1 cellular context compared by ENCODE assay signal in the genomic region with DNA sequence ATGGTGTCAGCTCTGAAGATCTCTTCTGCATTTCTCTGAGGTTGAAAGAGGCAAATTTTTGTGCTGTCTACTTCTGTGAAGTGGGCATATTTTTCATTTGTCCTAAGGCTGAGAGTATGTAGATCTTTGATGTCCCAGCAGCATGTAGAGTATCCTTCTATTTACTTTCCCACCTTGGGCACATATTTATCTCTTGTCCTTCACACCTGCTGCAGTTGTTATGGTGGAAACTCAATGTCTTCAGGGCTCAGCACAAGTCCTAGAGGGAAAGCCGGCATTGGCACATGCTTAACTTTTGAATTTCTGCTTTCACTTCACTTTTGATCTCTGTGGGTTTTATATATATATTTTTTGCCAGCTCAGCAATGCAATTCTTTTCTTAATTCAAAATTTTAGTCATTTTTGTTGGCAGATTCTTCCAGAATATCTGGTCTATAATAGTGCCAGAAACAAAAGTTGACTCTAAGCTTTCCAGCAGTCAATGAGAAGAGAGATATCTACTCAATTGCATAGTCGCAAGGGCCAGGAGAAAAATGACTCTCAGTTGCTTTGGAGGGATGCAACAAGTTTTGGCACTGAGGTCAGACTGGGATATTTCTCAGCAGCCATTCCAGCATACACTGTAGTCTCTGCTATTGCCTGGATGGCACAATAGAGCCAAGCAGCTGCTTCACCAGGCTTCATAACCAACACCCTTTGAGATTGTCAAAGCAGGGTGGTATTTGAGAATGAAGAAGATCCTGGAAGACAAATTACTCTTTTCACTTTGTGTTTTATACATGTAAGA.
TF ChIP-seq lines count a peak whose summit lies in the region.

No MANE protein-coding gene starts in this region.

TF ChIP-seq in IMR-90, 13 proteins besides CTCF, POLR2A, EP300 and RAD21:
- TF ChIP-seq MAFK (IDR thresholded peaks at IDR 0.05; ENCODE audit: low read depth, low read length) (peak; percentile 42; the same call in 1 of the 2 replicates), MAZ (IDR thresholded peaks at IDR 0.05; ENCODE audit: borderline replicate concordance, low read depth, low read length) (no peak), FOS (IDR thresholded peaks at IDR 0.05; ENCODE audit: low read depth, low read length) (no peak), NFE2L2 (IDR thresholded peaks at IDR 0.05; ENCODE audit: low read depth, low read length) (no peak), CHD1 (IDR thresholded peaks at IDR 0.05; ENCODE audit: low read depth, low read length) (no peak), RFX5 (IDR thresholded peaks at IDR 0.05; ENCODE audit: low read depth, low read length) (no peak)
